21 cellular contexts compared by ENCODE assay signal in genomic region chr10:72073677-72074412, GRCh38. TPM values are rescaled to one million over a fixed set of nuclear protein-coding genes. Genes with fewer than 3 reads are reported as not detected.
DNase-seq lines count a peak whose midpoint lies in the region; ATAC-seq and TF ChIP-seq lines count a peak whose summit lies in the region.
"Had no signal": no experiment of that assay in that cellular context is flagged by ENCODE, and none has a peak within 500 bp of the region (broad histone marks: within the 10 kb centered on the region; RNA-seq: fewer than 3 reads in every experiment).

No MANE protein-coding gene starts in this region.

- no peak overlapping the region for H2AFZ ChIP-seq in SK-N-SH (ENCODE audit: low read depth)

- H3K79me2 ChIP-seq in SK-N-SH (ENCODE audit: insufficient read depth), result no peaks in the 10 kb centered on the region

- TF ChIP-seq POLR2A in heart left ventricle (IDR thresholded peaks at IDR 0.05), result no peak

- CTCF ChIA-PET in SK-N-SH (lab: Yijun Ruan, JAX), result interaction anchor here (0.7 to 8.4 kb wide), 5 partner anchors 9 to 266 kb away, joined by 3 to 55 read pairs (median 6); no protein-coding TSS in a partner anchor

- TF ChIP-seq CTCF in heart left ventricle (IDR thresholded peaks at IDR 0.05), result no peak
- TF ChIP-seq CTCF in SK-N-SH (IDR thresholded peaks at IDR 0.05), result no peak

- H3K9me2 ChIP-seq in SK-N-SH, result no peaks in the 10 kb centered on the region

- H3K4me1 ChIP-seq in heart left ventricle (peaks cover 0 to 19% (median 5%) of the 10 kb centered on the region in 12 donors), SK-N-SH (ENCODE audit: control insufficient read depth in 1 of 2, insufficient read depth in 2 of 2, low read depth in 1 of 2, low read length in 1 of 2) (peaks cover 0 to 23% of the 10 kb centered on the region in 2 experiments; a peak in 1 of 4 replicates)
- peaks cover 46% of the 10 kb centered on the region for H3K4me1 ChIP-seq in effector memory CD4-positive, alpha-beta T cell (ENCODE audit: control insufficient read depth, insufficient read depth, low read length, poor library complexity, severe bottlenecking)

- no peaks in the 10 kb centered on the region for H3F3A ChIP-seq in SK-N-SH (replicated peaks; ENCODE audit: insufficient read depth)

- no peak overlapping the region for H3K4me2 ChIP-seq in SK-N-SH

- H3K27ac ChIP-seq in heart left ventricle (peak overlapping the region in 1 of 12 donors; percentile 16), SK-N-SH (ENCODE audit: low read depth in 2 of 2, low read length in 1 of 2) (peak overlapping the region in 1 of 2 experiments; percentile 62; a peak in 1 of 4 replicates)
- peak overlapping the region; percentile 37 for H3K27ac ChIP-seq in effector memory CD4-positive, alpha-beta T cell (ENCODE audit: insufficient read depth, low read length, poor library complexity, severe bottlenecking)
- H3K27ac ChIP-seq: body of pancreas, thoracic aorta had no signal

- H3K9ac ChIP-seq in SK-N-SH, result no peak overlapping the region

- peak in 3 of 4 donors; percentile 16 to 24 (median 23) for ATAC-seq in heart left ventricle
- peak; percentile 44 for ATAC-seq in stimulated activated memory B cell treated with anti-CD40 and anti-IgM and Interleukin-4, amounts not matched to agents 10 μg/mL and 1 μg/mL and 100 μg/mL, for 72 hours
- ATAC-seq: body of pancreas, esophagus mucosa, HCT116 had no signal

- H3K27me3 ChIP-seq in heart left ventricle (no peaks in the 10 kb centered on the region), SK-N-SH (ENCODE audit: insufficient read depth) (no peaks in the 10 kb centered on the region)
- no peaks in the 10 kb centered on the region for H3K27me3 ChIP-seq in effector memory CD4-positive, alpha-beta T cell (replicated peaks; ENCODE audit: control insufficient read depth, insufficient read depth, low read length, poor library complexity, severe bottlenecking)
- H3K27me3 ChIP-seq: body of pancreas, dorsolateral prefrontal cortex had no signal

- H3K36me3 Mint-ChIP-seq in stimulated activated memory B cell treated with anti-CD40 and anti-IgM and Interleukin-4, amounts not matched to agents 10 μg/mL and 1 μg/mL and 100 μg/mL, for 72 hours, result peaks cover 31% of the 10 kb centered on the region

- TF ChIP-seq RAD21 in SK-N-SH (IDR thresholded peaks at IDR 0.05; ENCODE audit: low read length), result no peak

- H3K27me3 Mint-ChIP-seq in stimulated activated memory B cell treated with anti-CD40 and anti-IgM and Interleukin-4, amounts not matched to agents 10 μg/mL and 1 μg/mL and 100 μg/mL, for 72 hours, result no peaks in the 10 kb centered on the region

- H3K9me3 Mint-ChIP-seq in stimulated activated memory B cell treated with anti-CD40 and anti-IgM and Interleukin-4, amounts not matched to agents 10 μg/mL and 1 μg/mL and 100 μg/mL, for 72 hours, result no peaks in the 10 kb centered on the region

- intact Hi-C loops in heart left ventricle (cut with DNase I) (no loop called here), cardiac septum (cut with DNase I) (no loop called here)

- 62 to 77% (median 65%) methylated on average over 12 to 14 of the region's 14 CpGs for WGBS in heart left ventricle, 4 donors
- WGBS in SK-N-SH (ENCODE audit: low lambda C conversion rate), result 75% methylated on average over 9 of the region's 14 CpGs

- H3K9me3 ChIP-seq in heart left ventricle (peaks cover 0 to 7% (median 0%) of the 10 kb centered on the region in 12 donors), SK-N-SH (no peaks in the 10 kb centered on the region)
- no peaks in the 10 kb centered on the region for H3K9me3 ChIP-seq in effector memory CD4-positive, alpha-beta T cell (ENCODE audit: control insufficient read depth, low read length)
- H3K9me3 ChIP-seq: body of pancreas, thoracic aorta had no signal

- peaks cover 58% of the 10 kb centered on the region for H3K4me1 Mint-ChIP-seq in stimulated activated memory B cell treated with anti-CD40 and anti-IgM and Interleukin-4, amounts not matched to agents 10 μg/mL and 1 μg/mL and 100 μg/mL, for 72 hours

- H3K4me3 ChIP-seq in heart left ventricle, result no peak overlapping the region
- H3K4me3 ChIP-seq in SK-N-SH (ENCODE audit: low read depth in 2 of 2, low read length in 1 of 2), result no peak overlapping the region
- H3K4me3 ChIP-seq in effector memory CD4-positive, alpha-beta T cell (ENCODE audit: insufficient read depth, low read depth, low read length, poor library complexity, severe bottlenecking), result no peak overlapping the region
- H3K4me3 ChIP-seq: body of pancreas, dorsolateral prefrontal cortex, thoracic aorta had no signal

- H3K27ac Mint-ChIP-seq in stimulated activated memory B cell treated with anti-CD40 and anti-IgM and Interleukin-4, amounts not matched to agents 10 μg/mL and 1 μg/mL and 100 μg/mL, for 72 hours, result peak overlapping the region; percentile 85
- H3K27ac Mint-ChIP-seq: mesothelial cell of epicardium had no signal

- TF ChIP-seq EP300 in SK-N-SH (IDR thresholded peaks at IDR 0.05; ENCODE audit: borderline replicate concordance in 1 of 2, low read depth in 1 of 2, low read length in 1 of 2), result no peak; a peak in 1 of 4 replicates

- H3K4me3 Mint-ChIP-seq in stimulated activated memory B cell treated with anti-CD40 and anti-IgM and Interleukin-4, amounts not matched to agents 10 μg/mL and 1 μg/mL and 100 μg/mL, for 72 hours, result peak overlapping the region; percentile 35
- H3K4me3 Mint-ChIP-seq: mesothelial cell of epicardium had no signal

- no peaks in the 10 kb centered on the region for H4K20me1 ChIP-seq in SK-N-SH (ENCODE audit: insufficient read depth)

- H3K36me3 ChIP-seq in heart left ventricle (no peaks in the 10 kb centered on the region), SK-N-SH (replicated peaks in 1 of 2; ENCODE audit: control insufficient read depth in 1 of 2, insufficient read depth in 2 of 2, low read length in 1 of 2) (no peaks in the 10 kb centered on the region)
- H3K36me3 ChIP-seq in effector memory CD4-positive, alpha-beta T cell (ENCODE audit: control insufficient read depth, insufficient read depth, low read length), result peaks cover 78% of the 10 kb centered on the region
- H3K36me3 ChIP-seq: thoracic aorta had no signal

- DNase-seq in heart left ventricle, result peak in 2 of 5 donors; percentile 20 to 48
- DNase-seq in cardiac septum (ENCODE audit: low spot score), result no peak
- peak; percentile 78 for DNase-seq in SK-N-SH
- no peak for DNase-seq in effector memory CD4-positive, alpha-beta T cell
- DNase-seq in NCI-H526 (lab: John Stamatoyannopoulos, UW), result no peak
- no peak for DNase-seq in SK-N-DZ (ENCODE audit: low spot score)
- no peak for DNase-seq in AML-193 (lab: John Stamatoyannopoulos, UW)
- DNase-seq: activated effector memory CD4-positive, alpha-beta T cell treated with Interleukin-2 at 50 U/mL for 16 hours; body of pancreas; NCI-H1930; NCI-H446; SIG-M5; stimulated activated CD4-positive, alpha-beta T cell treated with anti-CD3 and anti-CD28 coated beads, Interleukin-2, amount 100 ng/mL, for 24 hours had no signal

- POLR2A ChIA-PET in SK-N-SH (lab: Yijun Ruan, JAX), result interaction anchor here (1.1 to 2.1 kb wide), 3 partner anchors 187 to 201 kb away, joined by 4 to 8 read pairs (median 4); partner anchors contain the start of gene DDIT4

TF ChIP-seq in SK-N-SH, 30 proteins besides CTCF, POLR2A, EP300 and RAD21:
- TF ChIP-seq GATA2 (CRISPR knock-in tag; IDR thresholded peaks at IDR 0.05), result 0 out of 2 replicates have a peak, but pooled peaks have one; percentile 9
- TF ChIP-seq USF2 (IDR thresholded peaks at IDR 0.05; ENCODE audit: borderline replicate concordance, low read depth, low read length), result no peak
- no peak for TF ChIP-seq YY1 (IDR thresholded peaks at IDR 0.05; ENCODE audit: low read depth)
- TF ChIP-seq TEAD4 (IDR thresholded peaks at IDR 0.05; ENCODE audit: borderline replicate concordance, insufficient read depth), result no peak

RNA-seq across cellular contexts. Expression of gene SPOCK2, which starts 14.5 kb away (rescaled TPM):
- 10 to 100 TPM in 3 of 9 donors, 1 to 10 TPM in 6; 4.4 to 15.1 (median 6.9) TPM for total RNA-seq in heart left ventricle
- polyA plus RNA-seq in heart left ventricle, result 10 to 100 TPM; 11.2 to 16.6 TPM
- total RNA-seq in cardiac septum, result 7.5 TPM
- polyA plus RNA-seq in SK-N-SH (2012; rRNA removed), result 0.18 and 0.63 TPM in 2 replicates
- polyA plus RNA-seq in SK-N-SH (2012; cell fraction: cytosol; rRNA removed), result 0.14 and 0.46 TPM in 2 replicates
- 1.2 and 1.4 TPM in 2 replicates for polyA plus RNA-seq in SK-N-SH (2012; cell fraction: nucleus; rRNA removed)
- polyA plus RNA-seq in SK-N-DZ (2014; cell fraction: cytosol; rRNA removed), result 0.44 and 0.53 TPM in 2 replicates
- 0.38 TPM in 1 of 2 replicates, not detected in the other for polyA plus RNA-seq in SK-N-DZ (2014; cell fraction: nucleus; rRNA removed)
- total RNA-seq: HT1080, M059J had no signal
